Comparison of ENCODE assay signal across 2 cellular contexts in the genomic region with DNA sequence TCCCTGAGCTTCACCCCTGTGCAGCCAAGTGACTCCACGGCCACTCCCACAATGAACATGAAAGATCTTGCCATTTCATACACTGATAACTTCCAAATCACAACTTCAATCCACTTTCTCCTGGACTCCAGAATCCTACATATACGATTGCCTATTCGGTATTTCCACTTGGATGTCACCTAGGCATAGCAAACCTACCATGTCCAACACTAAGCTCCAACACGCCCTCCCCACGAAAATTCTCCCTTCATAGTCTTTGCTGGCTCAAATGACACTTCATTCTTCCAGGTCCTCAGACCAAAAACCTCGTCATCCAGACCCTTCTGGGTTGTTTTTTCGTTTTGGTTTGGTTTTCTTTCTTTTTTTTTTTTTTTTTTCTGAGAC.
TF ChIP-seq lines count a peak whose summit lies in the region.

No MANE protein-coding gene starts in this region.

TF ChIP-seq in SK-N-SH, 30 proteins besides CTCF, POLR2A, EP300 and RAD21 (continued from another document):
- no peak for TF ChIP-seq USF1 (IDR thresholded peaks at IDR 0.05; ENCODE audit: borderline replicate concordance, low read depth)
- TF ChIP-seq ELF1 (IDR thresholded peaks at IDR 0.05): no peak
TF ChIP-seq in SK-N-SH: peak in this region for 0.

TF ChIP-seq in SK-N-SH treated with all-trans-retinoic acid at 6 μM for 48 hours, 23 proteins besides CTCF, POLR2A, EP300 and RAD21 (continued from another document):
- TF ChIP-seq ZFP30 (CRISPR knock-in tag; IDR thresholded peaks at IDR 0.05) (no peak), ZNF8 (CRISPR knock-in tag; IDR thresholded peaks at IDR 0.05) (no peak), CREB5 (CRISPR knock-in tag; IDR thresholded peaks at IDR 0.05; ENCODE audit: low read depth) (no peak), PPARA (CRISPR knock-in tag; IDR thresholded peaks at IDR 0.05; ENCODE audit: borderline replicate concordance) (no peak), SNAI2 (CRISPR knock-in tag; IDR thresholded peaks at IDR 0.05) (no peak), POU6F1 (CRISPR knock-in tag; IDR thresholded peaks at IDR 0.05; ENCODE audit: borderline replicate concordance, low read depth) (no peak), ARNTL (CRISPR knock-in tag; IDR thresholded peaks at IDR 0.05; ENCODE audit: borderline replicate concordance, low read depth) (no peak), GLIS3 (CRISPR knock-in tag; IDR thresholded peaks at IDR 0.05) (no peak)
- TF ChIP-seq, protein P1, sequence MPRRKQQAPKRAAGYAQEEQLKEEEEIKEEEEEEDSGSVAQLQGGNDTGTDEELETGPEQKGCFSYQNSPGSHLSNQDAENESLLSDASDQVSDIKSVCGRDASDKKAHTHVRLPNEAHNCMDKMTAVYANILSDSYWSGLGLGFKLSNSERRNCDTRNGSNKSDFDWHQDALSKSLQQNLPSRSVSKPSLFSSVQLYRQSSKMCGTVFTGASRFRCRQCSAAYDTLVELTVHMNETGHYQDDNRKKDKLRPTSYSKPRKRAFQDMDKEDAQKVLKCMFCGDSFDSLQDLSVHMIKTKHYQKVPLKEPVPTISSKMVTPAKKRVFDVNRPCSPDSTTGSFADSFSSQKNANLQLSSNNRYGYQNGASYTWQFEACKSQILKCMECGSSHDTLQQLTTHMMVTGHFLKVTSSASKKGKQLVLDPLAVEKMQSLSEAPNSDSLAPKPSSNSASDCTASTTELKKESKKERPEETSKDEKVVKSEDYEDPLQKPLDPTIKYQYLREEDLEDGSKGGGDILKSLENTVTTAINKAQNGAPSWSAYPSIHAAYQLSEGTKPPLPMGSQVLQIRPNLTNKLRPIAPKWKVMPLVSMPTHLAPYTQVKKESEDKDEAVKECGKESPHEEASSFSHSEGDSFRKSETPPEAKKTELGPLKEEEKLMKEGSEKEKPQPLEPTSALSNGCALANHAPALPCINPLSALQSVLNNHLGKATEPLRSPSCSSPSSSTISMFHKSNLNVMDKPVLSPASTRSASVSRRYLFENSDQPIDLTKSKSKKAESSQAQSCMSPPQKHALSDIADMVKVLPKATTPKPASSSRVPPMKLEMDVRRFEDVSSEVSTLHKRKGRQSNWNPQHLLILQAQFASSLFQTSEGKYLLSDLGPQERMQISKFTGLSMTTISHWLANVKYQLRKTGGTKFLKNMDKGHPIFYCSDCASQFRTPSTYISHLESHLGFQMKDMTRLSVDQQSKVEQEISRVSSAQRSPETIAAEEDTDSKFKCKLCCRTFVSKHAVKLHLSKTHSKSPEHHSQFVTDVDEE (CRISPR knock-in tag; IDR thresholded peaks at IDR 0.05): no peak
